20 cellular contexts compared by ENCODE assay signal in the genomic region with DNA sequence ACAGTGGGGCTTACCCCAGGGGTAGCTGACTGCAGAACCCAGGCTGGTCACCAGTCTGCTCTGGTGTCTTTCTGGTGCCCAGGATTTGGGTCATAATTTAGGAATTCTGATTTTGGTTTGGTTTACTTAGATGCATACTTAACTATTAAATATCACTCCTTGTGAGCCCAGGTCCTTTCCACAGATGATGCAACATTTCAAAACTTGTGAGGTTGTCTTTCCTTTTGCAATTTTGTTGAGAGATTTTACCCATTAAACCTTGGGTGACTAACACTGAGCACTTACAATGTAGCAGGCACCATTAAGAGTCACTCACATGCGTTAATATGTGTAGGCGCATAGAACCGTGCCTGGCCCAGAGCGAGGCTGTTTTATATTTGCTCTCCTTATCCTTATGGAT.
A peak's percentile ranks its signal among the peaks of the same experiment; 100 is the strongest.
DNase-seq lines count a peak whose midpoint lies in the region; ATAC-seq and TF ChIP-seq lines count a peak whose summit lies in the region.
"Had no signal": no experiment of that assay in that cellular context is flagged by ENCODE, and none has a peak within 500 bp of the region (broad histone marks: within the 10 kb centered on the region; RNA-seq: fewer than 3 reads in every experiment).

No MANE protein-coding gene starts in this region.

- H3K9ac ChIP-seq in liver (ENCODE audit: low read depth in 1 of 2, low read length in 2 of 2) = no peak overlapping the region

- H3K4me3 ChIP-seq in CD8-positive, alpha-beta memory T cell (ENCODE audit: low read length) = no peak overlapping the region
- no peak overlapping the region for H3K4me3 ChIP-seq in liver (ENCODE audit: low read depth in 1 of 3, low read length in 3 of 3)
- H3K4me3 ChIP-seq: dorsolateral prefrontal cortex, left lung had no signal

- ATAC-seq in activated T-cell treated with anti-CD3 and anti-CD28 coated beads, Interleukin-2, amount 50 U/mL, for 72 hours (replicated peaks in 1 of 2) = no peak
- no peak for ATAC-seq in activated naive CD4-positive, alpha-beta T cell treated with anti-CD3 and anti-CD28 coated beads, Interleukin-2, amount 50 U/mL, for 72 hours
- no peak for ATAC-seq in foreskin keratinocyte
- ATAC-seq: HCT116, left lung had no signal

- H3K27ac ChIP-seq in CD8-positive, alpha-beta memory T cell (ENCODE audit: low read depth, low read length) = no peak overlapping the region
- H3K27ac ChIP-seq in liver (ENCODE audit: low read depth in 1 of 2, low read length in 2 of 2) = peak overlapping the region; percentile 75 to 87
- H3K27ac ChIP-seq in foreskin keratinocyte = no peak overlapping the region
- H3K27ac ChIP-seq: C4-2B, dorsolateral prefrontal cortex, HL-60, left lung had no signal

- DNase-seq in activated T-cell treated with anti-CD3 and anti-CD28 coated beads, Interleukin-2, amount 50 U/mL, for 72 hours = no peak
- DNase-seq in activated T-cell treated with anti-CD3 and anti-CD28 coated beads for 4 hours = no peak
- no peak for DNase-seq in CD8-positive, alpha-beta memory T cell
- no peak for DNase-seq in activated naive CD4-positive, alpha-beta T cell treated with anti-CD3 and anti-CD28 coated beads, Interleukin-2, amount 50 U/mL, for 72 hours (ENCODE audit: low spot score in 2 of 2)
- DNase-seq in progenitor cell of endocrine pancreas (ENCODE audit: low spot score, unreplicated experiment) = no peak
- no peak for DNase-seq in foreskin keratinocyte
- DNase-seq: activated CD4-positive, alpha-beta T cell treated with anti-CD3 and anti-CD28 coated beads for 4 hours; activated CD8-positive, alpha-beta memory T cell treated with anti-CD3 and anti-CD28 coated beads, Interleukin-2, amount 50 U/mL, for 4 hours; cerebellar nuclear complex; dorsolateral prefrontal cortex; foreskin fibroblast; left lung; naive B cell; NCI-H1092 treated with DMSO at 0.1 percent for 48 hours; NCI-H1930; NCI-H526 treated with DMSO at 0.1 percent for 48 hours had no signal

- peaks cover 18% of the 10 kb centered on the region for H3K4me1 ChIP-seq in CD8-positive, alpha-beta memory T cell (ENCODE audit: insufficient read depth, low read length)
- H3K4me1 ChIP-seq in liver (ENCODE audit: control insufficient read depth in 4 of 4, insufficient read depth in 4 of 4, low read length in 3 of 4) = peaks cover 5 to 28% (median 18%) of the 10 kb centered on the region in 4 donors
- H3K4me1 ChIP-seq in foreskin keratinocyte = no peaks in the 10 kb centered on the region
- H3K4me1 ChIP-seq: left lung had no signal

- H3K27me3 ChIP-seq in CD8-positive, alpha-beta memory T cell (ENCODE audit: insufficient read depth, low read length, poor library complexity, severe bottlenecking) = no peaks in the 10 kb centered on the region
- H3K27me3 ChIP-seq in liver (ENCODE audit: control insufficient read depth in 4 of 4, insufficient read depth in 4 of 4, low read length in 3 of 4) = no peaks in the 10 kb centered on the region
- no peaks in the 10 kb centered on the region for H3K27me3 ChIP-seq in foreskin keratinocyte
- H3K27me3 ChIP-seq: dorsolateral prefrontal cortex, left lung had no signal

- WGBS in liver = 98% methylated on average over 4 of the region's 4 CpGs

- no peaks in the 10 kb centered on the region for H3K9me3 ChIP-seq in CD8-positive, alpha-beta memory T cell (ENCODE audit: low read length)
- no peaks in the 10 kb centered on the region for H3K9me3 ChIP-seq in liver (ENCODE audit: control insufficient read depth in 4 of 4, low read length in 3 of 4)
- H3K9me3 ChIP-seq: left lung had no signal

- no peaks in the 10 kb centered on the region for H3K36me3 ChIP-seq in CD8-positive, alpha-beta memory T cell (ENCODE audit: insufficient read depth, low read length)
- H3K36me3 ChIP-seq in liver (ENCODE audit: control insufficient read depth in 4 of 4, insufficient read depth in 3 of 4, low read depth in 1 of 4, low read length in 3 of 4) = no peaks in the 10 kb centered on the region
- H3K36me3 ChIP-seq: left lung had no signal

- TF ChIP-seq CTCF in liver (IDR thresholded peaks at IDR 0.05; ENCODE audit: low read depth, low read length, missing input control) (no peak), progenitor cell of endocrine pancreas (IDR thresholded peaks at IDR 0.05; ENCODE audit: unreplicated experiment) (no peak), foreskin keratinocyte (conservative IDR thresholded peaks at IDR 0.05) (no peak)

- H3K27me3 Mint-ChIP-seq in activated T-cell treated with anti-CD3 and anti-CD28 coated beads, Interleukin-2, amount 50 U/mL, for 72 hours (ENCODE audit: low read depth) = no peaks in the 10 kb centered on the region
- H3K27me3 Mint-ChIP-seq in CD8-positive, alpha-beta memory T cell = peaks cover 10% of the 10 kb centered on the region in 2 donors
- peaks cover 15% of the 10 kb centered on the region for H3K27me3 Mint-ChIP-seq in progenitor cell of endocrine pancreas

- H3K27ac Mint-ChIP-seq in activated T-cell treated with anti-CD3 and anti-CD28 coated beads, Interleukin-2, amount 50 U/mL, for 72 hours = peak overlapping the region; percentile 7
- no peak overlapping the region for H3K27ac Mint-ChIP-seq in CD8-positive, alpha-beta memory T cell
- H3K27ac Mint-ChIP-seq in activated naive CD4-positive, alpha-beta T cell treated with anti-CD3 and anti-CD28 coated beads, Interleukin-2, amount 50 U/mL, for 72 hours = peak overlapping the region; percentile 88 to 96
- H3K27ac Mint-ChIP-seq in progenitor cell of endocrine pancreas = no peak overlapping the region

- POLR2A ChIA-PET in CD8-positive, alpha-beta memory T cell (lab: Charles Lee) = no interaction called here

- no peaks in the 10 kb centered on the region for H3K36me3 Mint-ChIP-seq in activated T-cell treated with anti-CD3 and anti-CD28 coated beads, Interleukin-2, amount 50 U/mL, for 72 hours (ENCODE audit: insufficient read depth in 2 of 2)
- H3K36me3 Mint-ChIP-seq in CD8-positive, alpha-beta memory T cell = no peaks in the 10 kb centered on the region
- H3K36me3 Mint-ChIP-seq in activated naive CD4-positive, alpha-beta T cell treated with anti-CD3 and anti-CD28 coated beads, Interleukin-2, amount 50 U/mL, for 72 hours = peaks cover 5 to 18% of the 10 kb centered on the region in 2 donors
- no peaks in the 10 kb centered on the region for H3K36me3 Mint-ChIP-seq in progenitor cell of endocrine pancreas (ENCODE audit: insufficient read depth)
- H3K36me3 Mint-ChIP-seq: naive B cell had no signal

- CTCF ChIA-PET in CD8-positive, alpha-beta memory T cell (lab: Charles Lee) = no interaction called here

- peaks cover 24% of the 10 kb centered on the region for H3K4me1 Mint-ChIP-seq in activated T-cell treated with anti-CD3 and anti-CD28 coated beads, Interleukin-2, amount 50 U/mL, for 72 hours (ENCODE audit: low read depth)
- H3K4me1 Mint-ChIP-seq in CD8-positive, alpha-beta memory T cell = peaks cover 14 to 22% (median 18%) of the 10 kb centered on the region in 3 donors
- peaks cover 2% of the 10 kb centered on the region for H3K4me1 Mint-ChIP-seq in progenitor cell of endocrine pancreas (ENCODE audit: low read depth)

- no peaks in the 10 kb centered on the region for H3K9me3 Mint-ChIP-seq in activated T-cell treated with anti-CD3 and anti-CD28 coated beads, Interleukin-2, amount 50 U/mL, for 72 hours
- no peaks in the 10 kb centered on the region for H3K9me3 Mint-ChIP-seq in CD8-positive, alpha-beta memory T cell
- no peaks in the 10 kb centered on the region for H3K9me3 Mint-ChIP-seq in activated naive CD4-positive, alpha-beta T cell treated with anti-CD3 and anti-CD28 coated beads, Interleukin-2, amount 50 U/mL, for 72 hours
- no peaks in the 10 kb centered on the region for H3K9me3 Mint-ChIP-seq in progenitor cell of endocrine pancreas (ENCODE audit: low read depth)
- H3K9me3 Mint-ChIP-seq: naive B cell had no signal

- H3K4me3 Mint-ChIP-seq in activated T-cell treated with anti-CD3 and anti-CD28 coated beads, Interleukin-2, amount 50 U/mL, for 72 hours = peak overlapping the region; percentile 50 to 78
- peak overlapping the region in 4 of 7 donors; percentile 8 to 79 (median 60) for H3K4me3 Mint-ChIP-seq in CD8-positive, alpha-beta memory T cell
- no peak overlapping the region for H3K4me3 Mint-ChIP-seq in progenitor cell of endocrine pancreas (ENCODE audit: low read depth)
- H3K4me3 Mint-ChIP-seq: naive B cell had no signal

- TF ChIP-seq RAD21 in liver (IDR thresholded peaks at IDR 0.05) = no peak

TF ChIP-seq in liver, 16 proteins besides CTCF, POLR2A, EP300 and RAD21 (continues in another document):
- TF ChIP-seq RXRA (IDR thresholded peaks at IDR 0.05) (no peak), NR2F2 (IDR thresholded peaks at IDR 0.05) (no peak), SP1 (IDR thresholded peaks at IDR 0.05) (no peak), HNF4A (conservative IDR thresholded peaks at IDR 0.05) (no peak), GABPA (IDR thresholded peaks at IDR 0.05 in 1 of 2, conservative IDR thresholded peaks at IDR 0.05 in 1 of 2) (no peak), HNF4G (IDR thresholded peaks at IDR 0.05) (no peak)
- TF ChIP-seq, protein P1, sequence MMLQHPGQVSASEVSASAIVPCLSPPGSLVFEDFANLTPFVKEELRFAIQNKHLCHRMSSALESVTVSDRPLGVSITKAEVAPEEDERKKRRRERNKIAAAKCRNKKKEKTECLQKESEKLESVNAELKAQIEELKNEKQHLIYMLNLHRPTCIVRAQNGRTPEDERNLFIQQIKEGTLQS (IDR thresholded peaks at IDR 0.05) = no peak
- TF ChIP-seq, protein P2, sequence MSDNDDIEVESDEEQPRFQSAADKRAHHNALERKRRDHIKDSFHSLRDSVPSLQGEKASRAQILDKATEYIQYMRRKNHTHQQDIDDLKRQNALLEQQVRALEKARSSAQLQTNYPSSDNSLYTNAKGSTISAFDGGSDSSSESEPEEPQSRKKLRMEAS (IDR thresholded peaks at IDR 0.05) = no peak

Comparison
In these comparisons a context has a peak if more than half of its experiments do, and no peak if none do; other contexts are left out.
1. H3K27ac Mint-ChIP-seq: peak in activated T-cell treated with anti-CD3 and anti-CD28 coated beads, Interleukin-2, amount 50 U/mL, for 72 hours (single experiment) and activated naive CD4-positive, alpha-beta T cell treated with anti-CD3 and anti-CD28 coated beads, Interleukin-2, amount 50 U/mL, for 72 hours (2 of 2); none in CD8-positive, alpha-beta memory T cell (0 of 8) and progenitor cell of endocrine pancreas (single experiment).
2. H3K27ac ChIP-seq: peak in liver (2 of 2); none in CD8-positive, alpha-beta memory T cell (single experiment) and foreskin keratinocyte (single experiment).